ENCODE assay signal across 9 cellular contexts in the genomic region with DNA sequence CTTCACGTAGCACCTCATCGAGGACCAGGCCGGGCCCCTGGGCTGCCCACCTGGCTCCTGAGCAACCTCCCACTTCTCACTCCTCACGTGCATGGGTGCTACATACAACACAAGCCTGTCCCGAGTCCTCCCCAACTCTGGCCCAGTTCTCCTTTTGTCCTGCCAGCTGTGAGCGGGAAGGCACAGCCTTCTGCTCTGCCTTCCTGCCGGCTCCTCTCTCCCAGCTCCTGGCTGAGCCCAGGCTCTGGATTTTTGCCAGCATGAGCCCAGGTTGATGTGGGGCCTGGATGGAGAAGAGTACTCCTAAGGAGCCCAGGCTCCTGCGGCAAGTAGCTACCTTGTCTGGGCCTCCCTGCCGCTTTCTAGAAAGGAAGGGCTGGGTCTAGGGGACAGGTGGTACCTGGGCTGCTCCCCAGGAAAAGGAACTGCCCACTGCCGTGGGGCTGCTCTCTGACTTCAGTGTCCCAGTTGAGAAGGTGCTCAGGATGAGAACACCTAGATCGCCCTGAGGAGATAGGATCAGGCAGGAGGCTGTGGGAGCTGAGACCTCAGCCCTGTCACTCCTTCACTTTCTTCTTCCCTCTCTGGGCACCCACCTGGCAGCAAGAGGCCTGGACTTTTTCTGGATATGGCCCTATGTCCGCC. TPM values are rescaled to one million over a fixed set of nuclear protein-coding genes. Genes with fewer than 3 reads are reported as not detected.
DNase-seq lines count a peak whose midpoint lies in the region; ATAC-seq and TF ChIP-seq lines count a peak whose summit lies in the region.
"Had no signal": no experiment of that assay in that cellular context is flagged by ENCODE, and none has a peak within 500 bp of the region (broad histone marks: within the 10 kb centered on the region; RNA-seq: fewer than 3 reads in every experiment).

No MANE protein-coding gene starts in this region.

- H3K36me3 ChIP-seq in HCT116 (ENCODE audit: control insufficient read depth in 1 of 2, insufficient read depth in 2 of 2, low read length in 2 of 2): no peaks in the 10 kb centered on the region
- peaks cover 0 to 76% (median 63%) of the 10 kb centered on the region in 5 donors for H3K36me3 ChIP-seq in subcutaneous abdominal adipose tissue (ENCODE audit: control insufficient read depth in 5 of 5, insufficient read depth in 5 of 5, low read length in 5 of 5)

- H3K27ac ChIP-seq in HCT116 (ENCODE audit: low read depth, low read length) (peak overlapping the region; percentile 4; the same call in 1 of the 2 replicates), VCaP (peak overlapping the region; percentile 44), right cardiac atrium (ENCODE audit: low read length) (peak overlapping the region; percentile 65), subcutaneous abdominal adipose tissue (ENCODE audit: low read depth, low read length) (peak overlapping the region; percentile 57)

- TF ChIP-seq CTCF in HCT116 (IDR thresholded peaks at IDR 0.05 in 2 of 3, conservative IDR thresholded peaks at IDR 0.05 in 1 of 3; ENCODE audit: borderline replicate concordance in 1 of 3, insufficient read depth in 1 of 3, low read depth in 2 of 3, low read length in 2 of 3) (no peak), VCaP (conservative IDR thresholded peaks at IDR 0.05) (no peak)

- DNase-seq in HCT116 (ENCODE audit: low read depth, low spot score): no peak
- DNase-seq in right cardiac atrium: peak; percentile 49 to 78 (median 73)
- no peak for DNase-seq in DMS53 (lab: John Stamatoyannopoulos, UW)
- DNase-seq in T-helper 1 cell: no peak
- DNase-seq: NCI-H2081 treated with DMSO at 0.1 percent for 48 hours had no signal

- H2AFZ ChIP-seq in HCT116 (ENCODE audit: low read depth, low read length, poor library complexity, severe bottlenecking): no peak overlapping the region

- WGBS in right cardiac atrium: 45% methylated on average over 12 of the region's 12 CpGs

- peak overlapping the region; percentile 39; the same call in 1 of the 2 replicates for H3K4me2 ChIP-seq in HCT116 (ENCODE audit: low read length)

- H3K9me3 ChIP-seq in HCT116 (ENCODE audit: control insufficient read depth in 1 of 2, insufficient read depth in 1 of 2, low read depth in 1 of 2, low read length in 2 of 2) (no peaks in the 10 kb centered on the region), right cardiac atrium (ENCODE audit: control insufficient read depth, low read length) (no peaks in the 10 kb centered on the region), subcutaneous abdominal adipose tissue (ENCODE audit: control insufficient read depth in 5 of 5, low read length in 5 of 5) (no peaks in the 10 kb centered on the region)

- no TSS peak for BruUV-seq in HCT116 (replicated peaks; lab: Mats Ljungman, UMichigan)

- no peak for TF ChIP-seq RAD21 in HCT116 (IDR thresholded peaks at IDR 0.05; ENCODE audit: low read depth)

- RAD21 ChIA-PET in HCT116 (lab: Charles Lee; ENCODE audit: low non-redundant PET in 1 of 2, low total read pairs in 2 of 2, uncharacterized antibody in 2 of 2, unreplicated experiment in 2 of 2): no interaction called here

- POLR2A ChIA-PET in HCT116 (lab: Charles Lee): no interaction called here

- H3K4me3 ChIP-seq in HCT116 (replicated peaks in 1 of 2; ENCODE audit: low read depth in 1 of 2, low read length in 2 of 2) (no peak overlapping the region), right cardiac atrium (ENCODE audit: low read length) (no peak overlapping the region), subcutaneous abdominal adipose tissue (ENCODE audit: low read depth in 1 of 5, low read length in 5 of 5) (no peak overlapping the region)

- H3K9me2 ChIP-seq in HCT116 (ENCODE audit: insufficient read depth): no peaks in the 10 kb centered on the region

- ATAC-seq in HCT116: no peak; the same call in 1 of the 2 replicates
- peak; percentile 20 to 41 for ATAC-seq in right cardiac atrium
- no peak for ATAC-seq in HG02870 (IDR thresholded peaks at IDR 0.05; ENCODE audit: unreplicated experiment)
- no peak for ATAC-seq in HG02588 (IDR thresholded peaks at IDR 0.05; ENCODE audit: unreplicated experiment)

- TF ChIP-seq POLR2A in HCT116 (IDR thresholded peaks at IDR 0.05; ENCODE audit: borderline replicate concordance, extremely low read depth, insufficient read depth, insufficient read length): no peak

- H3K79me2 ChIP-seq in HCT116 (ENCODE audit: insufficient read depth, low read length): no peaks in the 10 kb centered on the region

- peaks cover 18% of the 10 kb centered on the region in 2 experiments for H3K4me1 ChIP-seq in HCT116 (ENCODE audit: control insufficient read depth in 1 of 2, insufficient read depth in 2 of 2, low read length in 2 of 2)
- peaks cover 23% of the 10 kb centered on the region for H3K4me1 ChIP-seq in right cardiac atrium (ENCODE audit: control insufficient read depth, insufficient read depth, low read length)
- H3K4me1 ChIP-seq in subcutaneous abdominal adipose tissue (ENCODE audit: control insufficient read depth in 5 of 5, insufficient read depth in 5 of 5, low read length in 5 of 5): peaks cover 12 to 54% (median 41%) of the 10 kb centered on the region in 5 donors

- no peaks in the 10 kb centered on the region for H3K27me3 ChIP-seq in HCT116 (ENCODE audit: insufficient read depth, low read length)
- H3K27me3 ChIP-seq in right cardiac atrium (ENCODE audit: control insufficient read depth, insufficient read depth): no peaks in the 10 kb centered on the region
- H3K27me3 ChIP-seq in subcutaneous abdominal adipose tissue (ENCODE audit: control insufficient read depth in 5 of 5, insufficient read depth in 4 of 5, low read length in 5 of 5): no peaks in the 10 kb centered on the region

- CTCF ChIA-PET in HCT116 (lab: Charles Lee): interaction anchor here (1.2 to 2.2 kb wide), 4 partner anchors 9 to 45 kb away, joined by 3 to 7 read pairs (median 4); no protein-coding TSS in a partner anchor

- intact Hi-C loops in HCT116 (cut with micrococcal nuclease): no loop called here
- intact Hi-C loops in right cardiac atrium (cut with DNase I): no loop called here

- H4K20me1 ChIP-seq in HCT116 (ENCODE audit: insufficient read depth): no peaks in the 10 kb centered on the region

- H3K9ac ChIP-seq in HCT116 (ENCODE audit: low read length) (no peak overlapping the region), subcutaneous abdominal adipose tissue (ENCODE audit: low read length in 5 of 5) (peak overlapping the region in 4 of 5 donors; percentile 30 to 57 (median 42))

TF ChIP-seq in HCT116, 20 proteins besides CTCF, POLR2A, EP300 and RAD21:
- TF ChIP-seq CBX3 (IDR thresholded peaks at IDR 0.05; ENCODE audit: low read depth) (no peak), EGR1 (IDR thresholded peaks at IDR 0.05; ENCODE audit: low read depth) (no peak), YY1 (IDR thresholded peaks at IDR 0.05; ENCODE audit: extremely low read depth, insufficient replicate concordance, low read depth, low read length) (no peak), CEBPB (IDR thresholded peaks at IDR 0.05; ENCODE audit: low read depth) (no peak), EZH2 (IDR thresholded peaks at IDR 0.05) (no peak), FOSL1 (IDR thresholded peaks at IDR 0.05; ENCODE audit: low read depth) (no peak), SIN3A (IDR thresholded peaks at IDR 0.05; ENCODE audit: low read depth) (no peak), POLR2AphosphoS5 (IDR thresholded peaks at IDR 0.05; ENCODE audit: low read depth, low read length) (no peak), SP1 (IDR thresholded peaks at IDR 0.05; ENCODE audit: low read depth) (no peak), ZNF274 (IDR thresholded peaks at IDR 0.05; ENCODE audit: low read depth, low read length) (no peak), SRF (IDR thresholded peaks at IDR 0.05; ENCODE audit: low read depth) (no peak), ZFX (IDR thresholded peaks at IDR 0.05) (no peak)
- TF ChIP-seq, protein P1, sequence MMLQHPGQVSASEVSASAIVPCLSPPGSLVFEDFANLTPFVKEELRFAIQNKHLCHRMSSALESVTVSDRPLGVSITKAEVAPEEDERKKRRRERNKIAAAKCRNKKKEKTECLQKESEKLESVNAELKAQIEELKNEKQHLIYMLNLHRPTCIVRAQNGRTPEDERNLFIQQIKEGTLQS (IDR thresholded peaks at IDR 0.05): no peak

RNA-seq across cellular contexts. Expression of a gene that starts 23.6 kb away (rescaled TPM):
- total RNA-seq in HCT116 (2021; ENCODE audit: unreplicated experiment) (2.6 TPM), right cardiac atrium (10 to 100 TPM in 2 of 4 donors, 1 to 10 TPM in 2; 8.0 to 11.9 (median 10.1) TPM)
- polyA plus RNA-seq in HCT116 (2012): 1.3 and 1.8 TPM in 2 replicates
- 8.0 TPM for polyA plus RNA-seq in right cardiac atrium

RNA-seq across cellular contexts. Expression of a gene that starts 37.5 kb away (rescaled TPM):
- total RNA-seq in HCT116 (2021; ENCODE audit: unreplicated experiment) (84.4 TPM), right cardiac atrium (10 to 100 TPM; 14.8 to 22.2 (median 17.5) TPM)
- 69.3 and 80.8 TPM in 2 replicates for polyA plus RNA-seq in HCT116 (2012)
- 19.9 TPM for polyA plus RNA-seq in right cardiac atrium

RNA-seq across cellular contexts. Expression of a gene that starts 39.0 kb away (rescaled TPM):
- 181 TPM for total RNA-seq in HCT116 (2021; ENCODE audit: unreplicated experiment)
- 101 and 119 TPM in 2 replicates for polyA plus RNA-seq in HCT116 (2012)
- 10 to 100 TPM; 27.6 to 44.2 (median 40.2) TPM for total RNA-seq in right cardiac atrium
- 40.2 TPM for polyA plus RNA-seq in right cardiac atrium

Comparison
In these comparisons a context has a peak if more than half of its experiments do, and no peak if none do; other contexts are left out.
1. ATAC-seq: peak in right cardiac atrium (2 of 2); none in HCT116 (single experiment), HG02870 (single experiment) and HG02588 (single experiment).
2. DNase-seq: peak in right cardiac atrium (3 of 3); none in HCT116 (single experiment), DMS53 (single experiment) and T-helper 1 cell (0 of 5).
3. H3K27ac ChIP-seq: peak in every context shown above with its lines; median percentile 65 in right cardiac atrium; 57 in subcutaneous abdominal adipose tissue; 44 in VCaP; 4 in HCT116.